2 cellular contexts compared by ENCODE assay signal in the genomic region with DNA sequence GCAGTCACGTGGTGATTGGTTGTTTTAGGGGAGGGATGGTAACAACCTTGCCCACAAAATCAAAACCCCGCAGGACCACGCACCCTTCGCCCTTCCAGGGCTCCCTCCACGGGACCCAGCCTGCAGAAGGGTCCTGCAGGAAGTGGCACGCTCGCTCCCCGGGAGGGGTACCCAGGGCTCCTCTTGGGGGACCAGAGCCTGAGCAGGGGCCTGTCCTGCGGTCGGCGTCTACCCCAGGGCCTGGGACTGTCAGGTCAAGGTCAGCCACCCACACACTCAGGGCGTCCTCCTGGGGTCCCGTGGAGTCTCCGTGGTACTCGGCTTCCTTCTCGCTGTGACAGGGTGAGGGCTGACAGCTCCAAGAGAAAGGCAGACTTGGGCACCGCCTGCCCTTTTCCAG.
A peak's percentile ranks its signal among the peaks of the same experiment; 100 is the strongest.
TF ChIP-seq lines count a peak whose summit lies in the region.

No MANE protein-coding gene starts in this region.

TF ChIP-seq in K562, 482 proteins besides CTCF, POLR2A, EP300 and RAD21:
- TF ChIP-seq, protein P1, sequence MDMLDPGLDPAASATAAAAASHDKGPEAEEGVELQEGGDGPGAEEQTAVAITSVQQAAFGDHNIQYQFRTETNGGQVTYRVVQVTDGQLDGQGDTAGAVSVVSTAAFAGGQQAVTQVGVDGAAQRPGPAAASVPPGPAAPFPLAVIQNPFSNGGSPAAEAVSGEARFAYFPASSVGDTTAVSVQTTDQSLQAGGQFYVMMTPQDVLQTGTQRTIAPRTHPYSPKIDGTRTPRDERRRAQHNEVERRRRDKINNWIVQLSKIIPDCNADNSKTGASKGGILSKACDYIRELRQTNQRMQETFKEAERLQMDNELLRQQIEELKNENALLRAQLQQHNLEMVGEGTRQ (CRISPR knock-in tag; IDR thresholded peaks at IDR 0.05) = peak; percentile 30; the same call in 1 of the 2 replicates
- TF ChIP-seq MAFG (tag; conservative IDR thresholded peaks at IDR 0.05) = no peak
- TF ChIP-seq, protein P2, sequence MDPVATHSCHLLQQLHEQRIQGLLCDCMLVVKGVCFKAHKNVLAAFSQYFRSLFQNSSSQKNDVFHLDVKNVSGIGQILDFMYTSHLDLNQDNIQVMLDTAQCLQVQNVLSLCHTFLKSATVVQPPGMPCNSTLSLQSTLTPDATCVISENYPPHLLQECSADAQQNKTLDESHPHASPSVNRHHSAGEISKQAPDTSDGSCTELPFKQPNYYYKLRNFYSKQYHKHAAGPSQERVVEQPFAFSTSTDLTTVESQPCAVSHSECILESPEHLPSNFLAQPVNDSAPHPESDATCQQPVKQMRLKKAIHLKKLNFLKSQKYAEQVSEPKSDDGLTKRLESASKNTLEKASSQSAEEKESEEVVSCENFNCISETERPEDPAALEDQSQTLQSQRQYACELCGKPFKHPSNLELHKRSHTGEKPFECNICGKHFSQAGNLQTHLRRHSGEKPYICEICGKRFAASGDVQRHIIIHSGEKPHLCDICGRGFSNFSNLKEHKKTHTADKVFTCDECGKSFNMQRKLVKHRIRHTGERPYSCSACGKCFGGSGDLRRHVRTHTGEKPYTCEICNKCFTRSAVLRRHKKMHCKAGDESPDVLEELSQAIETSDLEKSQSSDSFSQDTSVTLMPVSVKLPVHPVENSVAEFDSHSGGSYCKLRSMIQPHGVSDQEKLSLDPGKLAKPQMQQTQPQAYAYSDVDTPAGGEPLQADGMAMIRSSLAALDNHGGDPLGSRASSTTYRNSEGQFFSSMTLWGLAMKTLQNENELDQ (CRISPR knock-in tag; IDR thresholded peaks at IDR 0.05; ENCODE audit: borderline replicate concordance) = no peak

TF ChIP-seq in H1, 55 proteins besides CTCF, POLR2A, EP300 and RAD21:
- TF ChIP-seq CTBP2 (IDR thresholded peaks at IDR 0.05; ENCODE audit: borderline replicate concordance, insufficient read depth, insufficient read length, low read length) (no peak), EZH2 (IDR thresholded peaks at IDR 0.05; ENCODE audit: low read depth, low read length, severe bottlenecking) (no peak), RFX5 (IDR thresholded peaks at IDR 0.05; ENCODE audit: borderline replicate concordance, low read depth, low read length) (no peak), RBBP5 (IDR thresholded peaks at IDR 0.05; ENCODE audit: borderline replicate concordance, low read depth, low read length) (no peak), YY1 (IDR thresholded peaks at IDR 0.05; ENCODE audit: low read depth, low read length) (no peak), TAF7 (optimal IDR thresholded peaks at IDR 0.05; ENCODE audit: borderline replicate concordance, low read depth, low read length) (no peak), SIX5 (IDR thresholded peaks at IDR 0.05; ENCODE audit: low read depth, low read length) (no peak), KDM1A (IDR thresholded peaks at IDR 0.05; ENCODE audit: borderline replicate concordance, low read length) (no peak), CREB1 (IDR thresholded peaks at IDR 0.05) (no peak), POLR2AphosphoS5 (IDR thresholded peaks at IDR 0.05; ENCODE audit: low read depth, low read length) (no peak), CBX8 (IDR thresholded peaks at IDR 0.05; ENCODE audit: borderline replicate concordance, low read depth, low read length) (no peak), GTF2F1 (IDR thresholded peaks at IDR 0.05; ENCODE audit: borderline replicate concordance, low read depth, low read length) (no peak)
- TF ChIP-seq, protein P3, sequence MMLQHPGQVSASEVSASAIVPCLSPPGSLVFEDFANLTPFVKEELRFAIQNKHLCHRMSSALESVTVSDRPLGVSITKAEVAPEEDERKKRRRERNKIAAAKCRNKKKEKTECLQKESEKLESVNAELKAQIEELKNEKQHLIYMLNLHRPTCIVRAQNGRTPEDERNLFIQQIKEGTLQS (IDR thresholded peaks at IDR 0.05; ENCODE audit: insufficient read depth, low read depth, low read length) = no peak
- TF ChIP-seq, protein P4, sequence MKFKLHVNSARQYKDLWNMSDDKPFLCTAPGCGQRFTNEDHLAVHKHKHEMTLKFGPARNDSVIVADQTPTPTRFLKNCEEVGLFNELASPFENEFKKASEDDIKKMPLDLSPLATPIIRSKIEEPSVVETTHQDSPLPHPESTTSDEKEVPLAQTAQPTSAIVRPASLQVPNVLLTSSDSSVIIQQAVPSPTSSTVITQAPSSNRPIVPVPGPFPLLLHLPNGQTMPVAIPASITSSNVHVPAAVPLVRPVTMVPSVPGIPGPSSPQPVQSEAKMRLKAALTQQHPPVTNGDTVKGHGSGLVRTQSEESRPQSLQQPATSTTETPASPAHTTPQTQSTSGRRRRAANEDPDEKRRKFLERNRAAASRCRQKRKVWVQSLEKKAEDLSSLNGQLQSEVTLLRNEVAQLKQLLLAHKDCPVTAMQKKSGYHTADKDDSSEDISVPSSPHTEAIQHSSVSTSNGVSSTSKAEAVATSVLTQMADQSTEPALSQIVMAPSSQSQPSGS (IDR thresholded peaks at IDR 0.05; ENCODE audit: low read length) = no peak
TF ChIP-seq in H1: peak in this region for 0.
